Comparison of ENCODE assay signal across 2 cellular contexts in genomic region chr3:18888370-18888769, GRCh38.
TF ChIP-seq lines count a peak whose summit lies in the region.

No MANE protein-coding gene starts in this region.

TF ChIP-seq in SK-N-SH, 30 proteins besides CTCF, POLR2A, EP300 and RAD21 (continued from another document):
- TF ChIP-seq USF2 (IDR thresholded peaks at IDR 0.05; ENCODE audit: borderline replicate concordance, low read depth, low read length) (no peak), MXI1 (IDR thresholded peaks at IDR 0.05; ENCODE audit: low read depth, low read length) (no peak), EZH2phosphoT487 (IDR thresholded peaks at IDR 0.05; ENCODE audit: borderline replicate concordance, low read depth) (no peak), TAF1 (IDR thresholded peaks at IDR 0.05; ENCODE audit: borderline replicate concordance, low read depth, low read length) (no peak), RXRA (IDR thresholded peaks at IDR 0.05; ENCODE audit: borderline replicate concordance, low read depth) (no peak), MAX (IDR thresholded peaks at IDR 0.05; ENCODE audit: low read depth) (no peak)

TF ChIP-seq in SK-N-SH treated with all-trans-retinoic acid at 6 μM for 48 hours, 23 proteins besides CTCF, POLR2A, EP300 and RAD21 (continued from another document):
- TF ChIP-seq POU6F1 (CRISPR knock-in tag; IDR thresholded peaks at IDR 0.05; ENCODE audit: borderline replicate concordance, low read depth) (no peak), ZFP3 (CRISPR knock-in tag; IDR thresholded peaks at IDR 0.05) (no peak), ESRRG (CRISPR knock-in tag; IDR thresholded peaks at IDR 0.05) (no peak), SNAI2 (CRISPR knock-in tag; IDR thresholded peaks at IDR 0.05) (no peak), ZNF70 (CRISPR knock-in tag; IDR thresholded peaks at IDR 0.05) (no peak), GLIS3 (CRISPR knock-in tag; IDR thresholded peaks at IDR 0.05) (no peak), ZC3H10 (CRISPR knock-in tag; IDR thresholded peaks at IDR 0.05) (no peak)
